11 cellular contexts compared by ENCODE assay signal in the genomic region with DNA sequence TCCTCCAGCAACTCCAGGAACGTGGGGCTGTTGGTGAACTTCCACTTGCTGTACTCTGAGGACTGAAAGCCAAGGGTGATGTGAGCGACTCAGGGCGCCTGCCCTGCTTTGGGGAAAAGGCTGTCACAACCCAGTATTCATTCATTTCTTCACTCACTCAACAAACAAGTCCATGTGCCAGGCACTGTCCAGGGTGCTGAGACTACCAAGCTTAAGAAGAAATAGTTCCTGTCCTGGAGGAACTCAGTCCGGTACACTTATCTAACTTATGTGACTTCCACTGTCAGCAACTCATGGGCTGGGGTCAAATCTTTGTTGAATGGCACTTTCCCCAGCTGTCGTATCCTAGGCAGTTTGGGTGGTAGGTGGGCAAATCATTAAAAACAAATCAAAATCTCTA. TPM values are rescaled to one million over a fixed set of nuclear protein-coding genes. Genes with fewer than 3 reads are reported as not detected.
DNase-seq lines count a peak whose midpoint lies in the region; ATAC-seq, FAIRE-seq and TF ChIP-seq lines count a peak whose summit lies in the region.
"Not testable (repeated sequence)": the region's sequence is repeated elsewhere in the genome, so short reads cannot be mapped to it uniquely, and the experiment has no call there.
"Had no signal": no experiment of that assay in that cellular context is flagged by ENCODE, and none has a peak within 500 bp of the region (broad histone marks: within the 10 kb centered on the region; RNA-seq: fewer than 3 reads in every experiment).

No MANE protein-coding gene starts in this region.

- not testable (repeated sequence) for H3K79me2 ChIP-seq in HepG2 (ENCODE audit: insufficient read depth, low read length)

- not testable (repeated sequence) for DNase-seq in A549 (ENCODE audit: low read depth in 1 of 2, low spot score in 1 of 2); HepG2 (ENCODE audit: low spot score)
- peak; percentile 21 for DNase-seq in activated CD4-positive, alpha-beta T cell treated with anti-CD3 and anti-CD28 coated beads for 36 hours
- DNase-seq in activated CD4-positive, alpha-beta T cell treated with anti-CD3 and anti-CD28 coated beads, Interleukin-2, amount 10 ng/mL, durations not matched to agents 7 days and 5 days: peak; percentile 16
- DNase-seq in activated CD8-positive, alpha-beta memory T cell treated with anti-CD3 and anti-CD28 coated beads, Interleukin-2, amount 10 ng/mL, durations not matched to agents 7 days and 5 days: peak; percentile 44
- peak; percentile 1 for DNase-seq in activated naive CD8-positive, alpha-beta T cell treated with anti-CD3 and anti-CD28 coated beads, Interleukin-2, amount 50 U/mL, for 24 hours

- not testable (repeated sequence) for FAIRE-seq in A549 (lab: Jason Lieb, UNC); HepG2 (lab: Jason Lieb, UNC)

- not testable (repeated sequence) for H3K36me3 ChIP-seq in HepG2 (replicated peaks in 1 of 2; ENCODE audit: control insufficient read depth in 1 of 2, insufficient read depth in 2 of 2, low read length in 2 of 2)

- POLR2A ChIA-PET in A549 (lab: Yijun Ruan, JAX); activated CD4-positive, alpha-beta T cell treated with anti-CD3 and anti-CD28 coated beads for 36 hours (lab: Charles Lee); activated CD4-positive, alpha-beta T cell treated with anti-CD3 and anti-CD28 coated beads, Interleukin-2, amount 10 ng/mL, durations not matched to agents 7 days and 5 days (lab: Charles Lee); HepG2 (lab: Yijun Ruan, JAX): not testable (repeated sequence)

- H3K9ac ChIP-seq in HepG2 (ENCODE audit: insufficient read depth, low read depth, low read length): not testable (repeated sequence)

- not testable (repeated sequence) for H3K4me1 Mint-ChIP-seq in activated CD4-positive, alpha-beta T cell treated with anti-CD3 and anti-CD28 coated beads for 36 hours; activated CD4-positive, alpha-beta T cell treated with anti-CD3 and anti-CD28 coated beads, Interleukin-2, amount 10 ng/mL, durations not matched to agents 7 days and 5 days; activated CD8-positive, alpha-beta memory T cell treated with anti-CD3 and anti-CD28 coated beads, Interleukin-2, amount 10 ng/mL, durations not matched to agents 7 days and 5 days; activated naive CD8-positive, alpha-beta T cell treated with anti-CD3 and anti-CD28 coated beads, Interleukin-2, amount 50 U/mL, for 24 hours

- not testable (repeated sequence) for H3K27me3 Mint-ChIP-seq in activated CD4-positive, alpha-beta T cell treated with anti-CD3 and anti-CD28 coated beads for 36 hours; activated CD4-positive, alpha-beta T cell treated with anti-CD3 and anti-CD28 coated beads, Interleukin-2, amount 10 ng/mL, durations not matched to agents 7 days and 5 days; activated CD8-positive, alpha-beta memory T cell treated with anti-CD3 and anti-CD28 coated beads, Interleukin-2, amount 10 ng/mL, durations not matched to agents 7 days and 5 days; activated naive CD8-positive, alpha-beta T cell treated with anti-CD3 and anti-CD28 coated beads, Interleukin-2, amount 50 U/mL, for 24 hours

- not testable (repeated sequence) for H3K4me3 Mint-ChIP-seq in activated CD4-positive, alpha-beta T cell treated with anti-CD3 and anti-CD28 coated beads for 36 hours; activated CD4-positive, alpha-beta T cell treated with anti-CD3 and anti-CD28 coated beads, Interleukin-2, amount 10 ng/mL, durations not matched to agents 7 days and 5 days; activated CD8-positive, alpha-beta memory T cell treated with anti-CD3 and anti-CD28 coated beads, Interleukin-2, amount 10 ng/mL, durations not matched to agents 7 days and 5 days; activated naive CD8-positive, alpha-beta T cell treated with anti-CD3 and anti-CD28 coated beads, Interleukin-2, amount 50 U/mL, for 24 hours

- not testable (repeated sequence) for BruUV-seq in HepG2 (replicated peaks; lab: Mats Ljungman, UMichigan)

- in situ Hi-C loops in HepG2 (cut with HindIII; ENCODE audit: extremely low pct_ligation_motif_present, low pct_unique_long_range_greater_than_20kb): not testable (repeated sequence)

- intact Hi-C loops in activated CD4-positive, alpha-beta T cell treated with anti-CD3 and anti-CD28 coated beads for 36 hours (cut with DNase I, micrococcal nuclease); HepG2 (cut with micrococcal nuclease; ENCODE audit: unreplicated experiment): not testable (repeated sequence)

- H3K4me2 ChIP-seq in A549; HepG2 (ENCODE audit: low read depth, low read length): not testable (repeated sequence)

- ATAC-seq in A549; activated CD4-positive, alpha-beta T cell treated with anti-CD3 and anti-CD28 coated beads for 36 hours; activated CD8-positive, alpha-beta memory T cell treated with anti-CD3 and anti-CD28 coated beads, Interleukin-2, amount 10 ng/mL, durations not matched to agents 7 days and 5 days; activated naive CD8-positive, alpha-beta T cell treated with anti-CD3 and anti-CD28 coated beads, Interleukin-2, amount 50 U/mL, for 24 hours; HepG2: not testable (repeated sequence)

- H4K20me1 ChIP-seq in HepG2 (ENCODE audit: insufficient read depth, low read length): not testable (repeated sequence)

- TF ChIP-seq EP300 in A549 (IDR thresholded peaks at IDR 0.05); Ishikawa (IDR thresholded peaks at IDR 0.05; ENCODE audit: borderline replicate concordance); HepG2 (IDR thresholded peaks at IDR 0.05; ENCODE audit: low read depth in 2 of 2, low read length in 2 of 2); HepG2 (CRISPR knock-in tag; IDR thresholded peaks at IDR 0.05; ENCODE audit: borderline replicate concordance): not testable (repeated sequence)

- H3K9me3 Mint-ChIP-seq in activated CD4-positive, alpha-beta T cell treated with anti-CD3 and anti-CD28 coated beads for 36 hours (ENCODE audit: low read depth); activated CD4-positive, alpha-beta T cell treated with anti-CD3 and anti-CD28 coated beads, Interleukin-2, amount 10 ng/mL, durations not matched to agents 7 days and 5 days; activated CD8-positive, alpha-beta memory T cell treated with anti-CD3 and anti-CD28 coated beads, Interleukin-2, amount 10 ng/mL, durations not matched to agents 7 days and 5 days (ENCODE audit: low read depth); activated naive CD8-positive, alpha-beta T cell treated with anti-CD3 and anti-CD28 coated beads, Interleukin-2, amount 50 U/mL, for 24 hours: not testable (repeated sequence)

- H3K4me1 ChIP-seq in A549; HepG2 (ENCODE audit: insufficient read depth, low read length): not testable (repeated sequence)

- not testable (repeated sequence) for TF ChIP-seq RAD21 in A549 (conservative IDR thresholded peaks at IDR 0.05 in 1 of 2, IDR thresholded peaks at IDR 0.05 in 1 of 2); Ishikawa (IDR thresholded peaks at IDR 0.05; ENCODE audit: low read depth); HepG2 (CRISPR knock-in tag; IDR thresholded peaks at IDR 0.05)

- WGBS in A549 (ENCODE audit: missing lambda C conversion rate): no CpG with 5 or more reads among the region's 5 CpGs
- WGBS in HepG2 (ENCODE audit: low lambda C conversion rate): no CpG with 5 or more reads among the region's 5 CpGs

- H3K4me3 ChIP-seq in A549; HepG2 (replicated peaks in 1 of 3; ENCODE audit: insufficient read depth in 1 of 3, low read depth in 2 of 3, low read length in 3 of 3): not testable (repeated sequence)

- CTCF ChIA-PET in A549 (lab: Yijun Ruan, JAX); activated CD4-positive, alpha-beta T cell treated with anti-CD3 and anti-CD28 coated beads for 36 hours (lab: Charles Lee); activated CD4-positive, alpha-beta T cell treated with anti-CD3 and anti-CD28 coated beads, Interleukin-2, amount 10 ng/mL, durations not matched to agents 7 days and 5 days (lab: Charles Lee); activated CD8-positive, alpha-beta memory T cell treated with anti-CD3 and anti-CD28 coated beads, Interleukin-2, amount 10 ng/mL, durations not matched to agents 7 days and 5 days (lab: Charles Lee); HepG2 (lab: Yijun Ruan, JAX; ENCODE audit: low intra/inter-chr PET ratio, low total read pairs): not testable (repeated sequence)

- H3K27me3 ChIP-seq in HepG2 (ENCODE audit: control insufficient read depth in 1 of 2, insufficient read depth in 2 of 2, low read length in 2 of 2): not testable (repeated sequence)

- H3K27ac ChIP-seq in A549; HepG2 (ENCODE audit: extremely low read length, insufficient read depth, low read length): not testable (repeated sequence)

- TF ChIP-seq CTCF in A549 (IDR thresholded peaks at IDR 0.05); HepG2 (CRISPR knock-in tag; IDR thresholded peaks at IDR 0.05): not testable (repeated sequence)

- TF ChIP-seq POLR2A in A549 (IDR thresholded peaks at IDR 0.05; ENCODE audit: low read length); HepG2 (IDR thresholded peaks at IDR 0.05; ENCODE audit: insufficient read depth in 1 of 2, low read depth in 2 of 2, low read length in 2 of 2): not testable (repeated sequence)

- H3K9me3 ChIP-seq in A549; HepG2 (ENCODE audit: low read length): not testable (repeated sequence)

- not testable (repeated sequence) for H3K27ac Mint-ChIP-seq in activated CD4-positive, alpha-beta T cell treated with anti-CD3 and anti-CD28 coated beads for 36 hours; activated CD4-positive, alpha-beta T cell treated with anti-CD3 and anti-CD28 coated beads, Interleukin-2, amount 10 ng/mL, durations not matched to agents 7 days and 5 days; activated CD8-positive, alpha-beta memory T cell treated with anti-CD3 and anti-CD28 coated beads, Interleukin-2, amount 10 ng/mL, durations not matched to agents 7 days and 5 days; activated naive CD8-positive, alpha-beta T cell treated with anti-CD3 and anti-CD28 coated beads, Interleukin-2, amount 50 U/mL, for 24 hours

- not testable (repeated sequence) for H3K36me3 Mint-ChIP-seq in activated CD4-positive, alpha-beta T cell treated with anti-CD3 and anti-CD28 coated beads for 36 hours (ENCODE audit: low read depth); activated CD4-positive, alpha-beta T cell treated with anti-CD3 and anti-CD28 coated beads, Interleukin-2, amount 10 ng/mL, durations not matched to agents 7 days and 5 days (ENCODE audit: low read depth); activated CD8-positive, alpha-beta memory T cell treated with anti-CD3 and anti-CD28 coated beads, Interleukin-2, amount 10 ng/mL, durations not matched to agents 7 days and 5 days; activated naive CD8-positive, alpha-beta T cell treated with anti-CD3 and anti-CD28 coated beads, Interleukin-2, amount 50 U/mL, for 24 hours (ENCODE audit: low read depth)

- H2AFZ ChIP-seq in HepG2 (ENCODE audit: low read length): not testable (repeated sequence)

RNA-seq across cellular contexts. Expression of a gene that starts 26.6 kb away (rescaled TPM):
- polyA plus RNA-seq in A549 (2011; rRNA removed) (not detected in 2 replicates), A549 (2017; fragmentation: RNase III; extraction: RNeasy Plus Mini Kit Qiagen cat#74134 plus additional on column Dnase treatment) (not detected in 3 replicates), HepG2 (2011; rRNA removed) (not detected in 2 replicates)
- not detected in 2 replicates for polyA plus RNA-seq in A549 (2012; cell fraction: cytosol; rRNA removed)
- not detected in 2 replicates for polyA plus RNA-seq in A549 (2012; cell fraction: nucleus; rRNA removed)
- polyA minus RNA-seq in A549 (2011; rRNA and poly(A)+ RNA removed): not detected in 2 replicates
- total RNA-seq in activated CD4-positive, alpha-beta T cell treated with anti-CD3 and anti-CD28 coated beads for 36 hours: not detected
- under 1 TPM; 0.73 to 0.74 TPM for total RNA-seq in activated CD4-positive, alpha-beta T cell treated with anti-CD3 and anti-CD28 coated beads, Interleukin-2, amount 10 ng/mL, durations not matched to agents 7 days and 5 days
- 10 to 100 TPM in 1 of 2 experiments, 1 to 10 TPM in 1; 1.1 to 10.7 TPM for total RNA-seq in activated CD8-positive, alpha-beta memory T cell treated with anti-CD3 and anti-CD28 coated beads, Interleukin-2, amount 10 ng/mL, durations not matched to agents 7 days and 5 days
- not detected in 2 replicates for total RNA-seq in HepG2 (2016; rRNA removed; fragmentation: Illumina TruSeq; extraction: Trizol)
- not detected in 2 replicates for total RNA-seq in HepG2 (2016; cell fraction: cytosol; rRNA removed; fragmentation: Illumina TruSeq; extraction: Trizol; ENCODE audit: low read depth)
- not detected in 2 replicates for total RNA-seq in HepG2 (2016; cell fraction: insoluble cytoplasmic fraction; rRNA removed; fragmentation: Illumina TruSeq; extraction: Trizol)
- total RNA-seq in HepG2 (2016; cell fraction: membrane; rRNA removed; fragmentation: Illumina TruSeq; extraction: Trizol): not detected in 2 replicates
- not detected in 2 replicates for total RNA-seq in HepG2 (2016; cell fraction: nucleus; rRNA removed; fragmentation: Illumina TruSeq; extraction: Trizol)
- polyA plus RNA-seq in HepG2 (2011; cell fraction: cytosol; rRNA removed): not detected in 2 replicates
- polyA plus RNA-seq in HepG2 (2011; cell fraction: nucleus; rRNA removed): not detected in 2 replicates
- not detected in 2 replicates for polyA plus RNA-seq in HepG2 (2012)
- polyA plus RNA-seq in HepG2 (2016; cell fraction: cytosol; fragmentation: Illumina TruSeq; extraction: Trizol; ENCODE audit: low read depth): not detected in 2 replicates
- polyA plus RNA-seq in HepG2 (2016; cell fraction: insoluble cytoplasmic fraction; fragmentation: Illumina TruSeq; extraction: Trizol; ENCODE audit: low read depth): not detected in 2 replicates
- polyA plus RNA-seq in HepG2 (2016; cell fraction: membrane; fragmentation: Illumina TruSeq; extraction: Trizol; ENCODE audit: low read depth): not detected in 2 replicates
- polyA plus RNA-seq in HepG2 (2016; cell fraction: nucleus; fragmentation: Illumina TruSeq; extraction: Trizol; ENCODE audit: insufficient read depth, low read depth): not detected in 2 replicates
- 1.0 TPM in 1 of 2 replicates, not detected in the other for polyA minus RNA-seq in HepG2 (2011; rRNA and poly(A)+ RNA removed; ENCODE audit: low replicate concordance)
- not detected in 2 replicates for polyA minus RNA-seq in HepG2 (2011; cell fraction: cytosol; rRNA and poly(A)+ RNA removed)
- not detected in 2 replicates for polyA minus RNA-seq in HepG2 (2011; cell fraction: nucleus; rRNA and poly(A)+ RNA removed)
- total RNA-seq: CD4-positive, alpha-beta T cell; CD8-positive, alpha-beta memory T cell; Daoy; G401 had no signal
- polyA plus RNA-seq: CD8-positive, alpha-beta memory T cell had no signal
